9 cellular contexts compared by ENCODE assay signal in genomic region chr3:141243295-141243707, GRCh38. TPM values are rescaled to one million over a fixed set of nuclear protein-coding genes. Genes with fewer than 3 reads are reported as not detected.
A peak's percentile ranks its signal among the peaks of the same experiment; 100 is the strongest.
DNase-seq lines count a peak whose midpoint lies in the region; ATAC-seq and TF ChIP-seq lines count a peak whose summit lies in the region.
"Had no signal": no experiment of that assay in that cellular context is flagged by ENCODE, and none has a peak within 500 bp of the region (broad histone marks: within the 10 kb centered on the region; RNA-seq: fewer than 3 reads in every experiment).

No MANE protein-coding gene starts in this region.

- TF ChIP-seq EP300 in SK-N-SH (IDR thresholded peaks at IDR 0.05; ENCODE audit: borderline replicate concordance in 1 of 2, low read depth in 1 of 2, low read length in 1 of 2) (no peak), suprapubic skin (IDR thresholded peaks at IDR 0.05) (no peak)

- H3K27ac Mint-ChIP-seq in activated naive CD8-positive, alpha-beta T cell = peak overlapping the region; percentile 87
- H3K27ac Mint-ChIP-seq in natural killer cell (no peak overlapping the region), endothelial cell (ENCODE audit: unreplicated experiment) (no peak overlapping the region)

- peaks cover 5% of the 10 kb centered on the region for H3F3A ChIP-seq in SK-N-SH (replicated peaks; ENCODE audit: insufficient read depth)

- no peaks in the 10 kb centered on the region for H3K9me3 ChIP-seq in SK-N-SH
- no peaks in the 10 kb centered on the region for H3K9me3 ChIP-seq in tibial artery
- no peaks in the 10 kb centered on the region for H3K9me3 ChIP-seq in suprapubic skin

- no peak for TF ChIP-seq POLR2A in suprapubic skin (IDR thresholded peaks at IDR 0.05)

- H3K9me2 ChIP-seq in SK-N-SH = no peaks in the 10 kb centered on the region

- POLR2A ChIA-PET in SK-N-SH (lab: Yijun Ruan, JAX) = no interaction called here

- peaks cover 6% of the 10 kb centered on the region for H3K36me3 Mint-ChIP-seq in activated naive CD8-positive, alpha-beta T cell
- H3K36me3 Mint-ChIP-seq in natural killer cell (no peaks in the 10 kb centered on the region), endothelial cell (ENCODE audit: low read depth, unreplicated experiment) (no peaks in the 10 kb centered on the region)

- in situ Hi-C loops in GM13976 (cut with MboI; ENCODE audit: low sequenced_read_pairs, unreplicated experiment) = no loop called here

- peaks cover 48% of the 10 kb centered on the region for H3K4me1 Mint-ChIP-seq in activated naive CD8-positive, alpha-beta T cell (ENCODE audit: low read depth)
- H3K4me1 Mint-ChIP-seq in natural killer cell (peaks cover 26 to 31% of the 10 kb centered on the region in 2 donors), endothelial cell (ENCODE audit: unreplicated experiment) (no peaks in the 10 kb centered on the region)

- H3K4me3 ChIP-seq in SK-N-SH (ENCODE audit: low read depth in 2 of 2, low read length in 1 of 2) (no peak overlapping the region), tibial artery (no peak overlapping the region), suprapubic skin (no peak overlapping the region)

- ATAC-seq in SK-N-SH treated with all-trans-retinoic acid at 6 μM for 48 hours (peak; percentile 53), natural killer cell (peak; percentile 36 to 50 (median 41))

- H3K4me1 ChIP-seq in SK-N-SH (ENCODE audit: control insufficient read depth in 1 of 2, insufficient read depth in 2 of 2, low read depth in 1 of 2, low read length in 1 of 2) (peaks cover 19 to 21% of the 10 kb centered on the region in 2 experiments; a peak in 3 of 4 replicates), tibial artery (peaks cover 0 to 45% (median 35%) of the 10 kb centered on the region in 4 donors), suprapubic skin (peaks cover 20% of the 10 kb centered on the region)

- TF ChIP-seq CTCF in SK-N-SH (IDR thresholded peaks at IDR 0.05) (no peak), natural killer cell (IDR thresholded peaks at IDR 0.05) (no peak), tibial artery (IDR thresholded peaks at IDR 0.05) (no peak), endothelial cell (IDR thresholded peaks at IDR 0.05; ENCODE audit: unreplicated experiment) (no peak), GM13976 (IDR thresholded peaks at IDR 0.05; ENCODE audit: borderline replicate concordance, control extremely low read depth, extremely low read depth, insufficient read depth, missing control alignments) (no peak), suprapubic skin (IDR thresholded peaks at IDR 0.05) (no peak)

- no peaks in the 10 kb centered on the region for H3K79me2 ChIP-seq in SK-N-SH (ENCODE audit: insufficient read depth)

- no peaks in the 10 kb centered on the region for H3K9me3 Mint-ChIP-seq in activated naive CD8-positive, alpha-beta T cell (ENCODE audit: low read depth)
- no peaks in the 10 kb centered on the region for H3K9me3 Mint-ChIP-seq in natural killer cell
- no peaks in the 10 kb centered on the region for H3K9me3 Mint-ChIP-seq in endothelial cell (ENCODE audit: unreplicated experiment)

- CTCF ChIA-PET in SK-N-SH (lab: Yijun Ruan, JAX) = interaction anchor here (0.5 to 3.8 kb wide), 3 partner anchors 11 to 52 kb away, joined by 3 to 22 read pairs (median 3); partner anchors contain the start of gene PXYLP1

- no peak overlapping the region for H3K27ac ChIP-seq in SK-N-SH (ENCODE audit: low read depth in 2 of 2, low read length in 1 of 2)
- H3K27ac ChIP-seq in tibial artery = peak overlapping the region; percentile 89 to 90
- no peak overlapping the region for H3K27ac ChIP-seq in suprapubic skin

- no peak overlapping the region for H2AFZ ChIP-seq in SK-N-SH (ENCODE audit: low read depth)

- intact Hi-C loops in natural killer cell (cut with micrococcal nuclease) = no loop called here
- intact Hi-C loops in tibial artery (cut with DNase I; ENCODE audit: low total_unique reads) = no loop called here

- no peaks in the 10 kb centered on the region for H3K27me3 Mint-ChIP-seq in activated naive CD8-positive, alpha-beta T cell
- H3K27me3 Mint-ChIP-seq in natural killer cell (ENCODE audit: low read depth in 2 of 2) (no peaks in the 10 kb centered on the region), endothelial cell (ENCODE audit: unreplicated experiment) (no peaks in the 10 kb centered on the region)

- TF ChIP-seq RAD21 in SK-N-SH (IDR thresholded peaks at IDR 0.05; ENCODE audit: low read length) = no peak

- H3K4me3 Mint-ChIP-seq in activated naive CD8-positive, alpha-beta T cell = peak overlapping the region; percentile 71
- H3K4me3 Mint-ChIP-seq in natural killer cell (no peak overlapping the region), endothelial cell (ENCODE audit: unreplicated experiment) (no peak overlapping the region)

- no peak overlapping the region for H3K4me2 ChIP-seq in SK-N-SH

- no peak overlapping the region for H3K9ac ChIP-seq in SK-N-SH

- DNase-seq in SK-N-SH (no peak), natural killer cell (no peak), tibial artery (no peak), endothelial cell (ENCODE audit: low spot score) (no peak), GM13976 (ENCODE audit: low spot score) (no peak), suprapubic skin (ENCODE audit: low spot score in 2 of 2) (no peak)
- DNase-seq: NCI-H1105 treated with DMSO at 0.1 percent for 48 hours had no signal

- no peaks in the 10 kb centered on the region for H3K36me3 ChIP-seq in SK-N-SH (replicated peaks in 1 of 2; ENCODE audit: control insufficient read depth in 1 of 2, insufficient read depth in 2 of 2, low read length in 1 of 2)
- peaks cover 0 to 5% (median 0%) of the 10 kb centered on the region in 3 donors for H3K36me3 ChIP-seq in tibial artery
- no peaks in the 10 kb centered on the region for H3K36me3 ChIP-seq in suprapubic skin

- no peaks in the 10 kb centered on the region for H4K20me1 ChIP-seq in SK-N-SH (ENCODE audit: insufficient read depth)

- 74% methylated on average over 10 of the region's 10 CpGs for WGBS in SK-N-SH (ENCODE audit: low lambda C conversion rate)
- WGBS in suprapubic skin = 67% methylated on average over 10 of the region's 10 CpGs

- H3K27me3 ChIP-seq in SK-N-SH (ENCODE audit: insufficient read depth) (no peaks in the 10 kb centered on the region), tibial artery (no peaks in the 10 kb centered on the region), suprapubic skin (no peaks in the 10 kb centered on the region)

TF ChIP-seq in SK-N-SH treated with all-trans-retinoic acid at 6 μM for 48 hours, 23 proteins besides CTCF, POLR2A, EP300 and RAD21 (continues in another document):
- no peak for TF ChIP-seq TSHZ2 (CRISPR knock-in tag; IDR thresholded peaks at IDR 0.05)
- no peak for TF ChIP-seq ZFP3 (CRISPR knock-in tag; IDR thresholded peaks at IDR 0.05)

TF ChIP-seq in SK-N-SH, 30 proteins besides CTCF, POLR2A, EP300 and RAD21:
- TF ChIP-seq TEAD4 (IDR thresholded peaks at IDR 0.05; ENCODE audit: borderline replicate concordance, insufficient read depth) = no peak
- TF ChIP-seq MEF2A (IDR thresholded peaks at IDR 0.05; ENCODE audit: borderline replicate concordance, low read depth) = no peak
- TF ChIP-seq GABPA (IDR thresholded peaks at IDR 0.05; ENCODE audit: low read depth) = no peak
- no peak for TF ChIP-seq FOXM1 (IDR thresholded peaks at IDR 0.05; ENCODE audit: low read depth)
- TF ChIP-seq NRF1 (IDR thresholded peaks at IDR 0.05; ENCODE audit: low read depth, low read length) = no peak

RNA-seq across cellular contexts. Expression of gene PXYLP1, which starts 11.7 kb away (rescaled TPM):
- 8.6 and 12.1 TPM in 2 replicates for polyA plus RNA-seq in SK-N-SH (2012; rRNA removed)
- 8.4 and 8.8 TPM in 2 replicates for polyA plus RNA-seq in SK-N-SH (2012; cell fraction: cytosol; rRNA removed)
- 11.6 and 16.9 TPM in 2 replicates for polyA plus RNA-seq in SK-N-SH (2012; cell fraction: nucleus; rRNA removed)
- total RNA-seq in natural killer cell = 10 to 100 TPM; 13.0 to 32.4 (median 21.7) TPM
- 4.4 TPM for total RNA-seq in endothelial cell (ENCODE audit: unreplicated experiment)
- 10 to 100 TPM in 2 of 4 donors, 1 to 10 TPM in 2; 6.7 to 11.8 (median 9.5) TPM for total RNA-seq in suprapubic skin

Comparison
In these comparisons a context has a peak if more than half of its experiments do, and no peak if none do; other contexts are left out.
1. H3K27ac ChIP-seq: peak in tibial artery (2 of 2); none in SK-N-SH (0 of 2) and suprapubic skin (single experiment).